In genomic region chr12:3416670-3417069, GRCh38 we compare ENCODE assay signal across 8 cellular contexts.
"Had no signal": no experiment of that assay in that cellular context is flagged by ENCODE, and none has a peak within 500 bp of the region (broad histone marks: within the 10 kb centered on the region; RNA-seq: fewer than 3 reads in every experiment).

No MANE protein-coding gene starts in this region.

- FAIRE-seq: H1, H54, HTR-8/SVneo, K562 had no signal

- ATAC-seq: K562 had no signal

- DNase-seq: H9, HCEC 1CT, IMR-90 had no signal

- H3K4me3 ChIP-seq: GM23338, K562 had no signal
